In genomic region chr3:112297714-112298113, GRCh38 we compare ENCODE assay signal across 15 cellular contexts. TPM values are rescaled to one million over a fixed set of nuclear protein-coding genes. Genes with fewer than 3 reads are reported as not detected.
A peak's percentile ranks its signal among the peaks of the same experiment; 100 is the strongest.
DNase-seq lines count a peak whose midpoint lies in the region; ATAC-seq and TF ChIP-seq lines count a peak whose summit lies in the region.
"Had no signal": no experiment of that assay in that cellular context is flagged by ENCODE, and none has a peak within 500 bp of the region (broad histone marks: within the 10 kb centered on the region; RNA-seq: fewer than 3 reads in every experiment).

No MANE protein-coding gene starts in this region.

- intact Hi-C loops in sciatic nerve (cut with DNase I): no loop called here

- H3K27me3 Mint-ChIP-seq in T-cell (no peaks in the 10 kb centered on the region), memory B cell (no peaks in the 10 kb centered on the region)

- no peak overlapping the region for H3K4me2 ChIP-seq in SK-N-SH

- peaks cover 7% of the 10 kb centered on the region; the same call in 1 of the 2 replicates for H3K9me3 ChIP-seq in SK-N-SH
- H3K9me3 ChIP-seq: ascending aorta, right atrium auricular region, uterus had no signal

- no peak for TF ChIP-seq RAD21 in SK-N-SH (IDR thresholded peaks at IDR 0.05; ENCODE audit: low read length)

- no peak for TF ChIP-seq CTCF in SK-N-SH (IDR thresholded peaks at IDR 0.05)

- H3K79me2 ChIP-seq in SK-N-SH (ENCODE audit: insufficient read depth): no peaks in the 10 kb centered on the region

- H3K4me1 ChIP-seq in SK-N-SH (ENCODE audit: control insufficient read depth in 1 of 2, insufficient read depth in 2 of 2, low read depth in 1 of 2, low read length in 1 of 2): peaks cover 0 to 12% of the 10 kb centered on the region in 2 experiments; a peak in 1 of 4 replicates
- H3K4me1 ChIP-seq: ascending aorta, right atrium auricular region, uterus had no signal

- H3K4me1 Mint-ChIP-seq in T-cell (peaks cover 22 to 31% (median 27%) of the 10 kb centered on the region in 3 donors), memory B cell (peaks cover 25% of the 10 kb centered on the region)

- no peaks in the 10 kb centered on the region for H3K36me3 ChIP-seq in SK-N-SH (replicated peaks in 1 of 2; ENCODE audit: control insufficient read depth in 1 of 2, insufficient read depth in 2 of 2, low read length in 1 of 2)
- H3K36me3 ChIP-seq: ascending aorta, right atrium auricular region, uterus had no signal

- H3K4me3 Mint-ChIP-seq in T-cell (peak overlapping the region; percentile 3 to 57 (median 4)), memory B cell (peak overlapping the region; percentile 4)

- H3K27me3 ChIP-seq in SK-N-SH (ENCODE audit: insufficient read depth): no peaks in the 10 kb centered on the region
- H3K27me3 ChIP-seq: ascending aorta, right atrium auricular region, uterus had no signal

- no peaks in the 10 kb centered on the region for H3K36me3 Mint-ChIP-seq in T-cell
- H3K36me3 Mint-ChIP-seq in memory B cell: no peaks in the 10 kb centered on the region

- no peaks in the 10 kb centered on the region for H3F3A ChIP-seq in SK-N-SH (replicated peaks; ENCODE audit: insufficient read depth)

- 0 out of 2 replicates have a peak overlapping the region, but pooled peaks have one; percentile 54 for H2AFZ ChIP-seq in SK-N-SH (ENCODE audit: low read depth)

- no peak overlapping the region for H3K27ac ChIP-seq in SK-N-SH (ENCODE audit: low read depth in 2 of 2, low read length in 1 of 2)
- H3K27ac ChIP-seq: ascending aorta, right atrium auricular region, uterus had no signal

- H3K9me3 Mint-ChIP-seq in T-cell (no peaks in the 10 kb centered on the region), memory B cell (no peaks in the 10 kb centered on the region)

- TF ChIP-seq EP300 in SK-N-SH (IDR thresholded peaks at IDR 0.05; ENCODE audit: borderline replicate concordance in 1 of 2, low read depth in 1 of 2, low read length in 1 of 2): no peak

- no peaks in the 10 kb centered on the region for H4K20me1 ChIP-seq in SK-N-SH (ENCODE audit: insufficient read depth)

- no peak overlapping the region for H3K9ac ChIP-seq in SK-N-SH

- DNase-seq in SK-N-SH (no peak), T-cell (no peak), memory B cell (ENCODE audit: low spot score in 2 of 2) (no peak), NCI-H345 (lab: John Stamatoyannopoulos, UW) (no peak), sciatic nerve (ENCODE audit: low spot score) (no peak)
- no peak for DNase-seq in stimulated activated CD4-positive, alpha-beta T cell treated with anti-CD3 and anti-CD28 coated beads, Interleukin-4, amount 100 ng/mL, for 4 hours
- DNase-seq: DMS53, H7, NCI-H146, uterus had no signal

- H3K4me3 ChIP-seq in SK-N-SH (ENCODE audit: low read depth in 2 of 2, low read length in 1 of 2): no peak overlapping the region
- H3K4me3 ChIP-seq: ascending aorta, right atrium auricular region, uterus had no signal

- POLR2A ChIA-PET in SK-N-SH (lab: Yijun Ruan, JAX) (interaction anchor here (0.9 kb wide), 1 partner anchor 36 kb away, joined by 3 read pairs; no protein-coding TSS in a partner anchor), T-cell (lab: Charles Lee) (no interaction called here)

- no peaks in the 10 kb centered on the region for H3K9me2 ChIP-seq in SK-N-SH

- peak overlapping the region; percentile 4 to 29 for H3K27ac Mint-ChIP-seq in T-cell
- H3K27ac Mint-ChIP-seq in memory B cell: peak overlapping the region; percentile 51

- no peak for ATAC-seq in SK-N-SH treated with all-trans-retinoic acid at 6 μM for 48 hours
- ATAC-seq in HG02610 (IDR thresholded peaks at IDR 0.05; ENCODE audit: unreplicated experiment): peak; percentile 24
- peak in 1 of 4 experiments; percentile 31 for ATAC-seq in T-cell (replicated peaks in 1 of 4)
- ATAC-seq in memory B cell (ENCODE audit: low read depth): peak; percentile 60
- no peak for ATAC-seq in sciatic nerve

- CTCF ChIA-PET in SK-N-SH (lab: Yijun Ruan, JAX): interaction anchor here (1.7 kb wide), 1 partner anchor 222 kb away, joined by 4 read pairs; no protein-coding TSS in a partner anchor
- CTCF ChIA-PET in T-cell (lab: Charles Lee): interaction anchor here in 1 of 2 donors (0.8 kb wide), 1 partner anchor 106 kb away, joined by 3 read pairs; no protein-coding TSS in a partner anchor

TF ChIP-seq in SK-N-SH, 30 proteins besides CTCF, POLR2A, EP300 and RAD21:
- TF ChIP-seq RXRA (IDR thresholded peaks at IDR 0.05; ENCODE audit: borderline replicate concordance, low read depth): no peak

TF ChIP-seq in SK-N-SH treated with all-trans-retinoic acid at 6 μM for 48 hours, 23 proteins besides CTCF, POLR2A, EP300 and RAD21:
- TF ChIP-seq ARNTL (CRISPR knock-in tag; IDR thresholded peaks at IDR 0.05; ENCODE audit: borderline replicate concordance, low read depth) (no peak), ZNF70 (CRISPR knock-in tag; IDR thresholded peaks at IDR 0.05) (no peak)
TF ChIP-seq in SK-N-SH treated with all-trans-retinoic acid at 6 μM for 48 hours: peak in this region for 0.

RNA-seq across cellular contexts. Expression of gene SLC9C1, which starts 3.7 kb away (rescaled TPM):
- not detected in 2 replicates for polyA plus RNA-seq in SK-N-SH (2012; rRNA removed)
- not detected in 2 replicates for polyA plus RNA-seq in SK-N-SH (2012; cell fraction: cytosol; rRNA removed)
- polyA plus RNA-seq in SK-N-SH (2012; cell fraction: nucleus; rRNA removed): not detected in 2 replicates
- total RNA-seq in T-cell (not detected), sciatic nerve (0.94 TPM)
- total RNA-seq: A172 had no signal

RNA-seq across cellular contexts. Expression of gene CD200, which starts 35.2 kb away (rescaled TPM):
- 1.0 and 1.1 TPM in 2 replicates for polyA plus RNA-seq in SK-N-SH (2012; rRNA removed)
- polyA plus RNA-seq in SK-N-SH (2012; cell fraction: cytosol; rRNA removed): 1.5 TPM in 2 replicates
- 0.56 and 1.3 TPM in 2 replicates for polyA plus RNA-seq in SK-N-SH (2012; cell fraction: nucleus; rRNA removed)
- total RNA-seq in T-cell (1 to 10 TPM; 1.3 to 4.6 (median 2.2) TPM), sciatic nerve (23.8 TPM)
- total RNA-seq: A172 had no signal

Comparison
In these comparisons a context has a peak if more than half of its experiments do, and no peak if none do; other contexts are left out.
1. ATAC-seq: peak in HG02610 (single experiment) and memory B cell (single experiment); none in SK-N-SH treated with all-trans-retinoic acid at 6 μM for 48 hours (single experiment) and sciatic nerve (single experiment).